Comparison of ENCODE assay signal across 25 cellular contexts in the genomic region with DNA sequence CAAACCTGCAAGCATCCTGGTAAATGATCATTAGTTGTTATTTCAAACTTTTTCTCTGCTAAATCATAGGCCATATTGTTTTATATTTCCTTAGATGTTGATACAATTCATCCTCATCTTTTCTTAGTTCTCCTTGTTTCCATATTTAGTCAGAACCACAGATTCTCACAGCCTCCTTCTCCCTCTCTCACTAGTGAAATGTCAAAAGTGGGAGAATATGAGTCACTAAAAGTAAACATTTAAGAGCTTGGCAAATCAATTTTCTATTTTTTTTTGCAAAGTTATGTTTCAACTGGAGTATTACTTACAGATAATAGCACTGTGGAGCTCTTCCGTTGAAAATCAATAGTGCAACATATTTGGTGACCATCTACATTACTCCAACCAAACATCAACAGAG.
DNase-seq lines count a peak whose midpoint lies in the region; ATAC-seq and TF ChIP-seq lines count a peak whose summit lies in the region.
"Had no signal": no experiment of that assay in that cellular context is flagged by ENCODE, and none has a peak within 500 bp of the region (broad histone marks: within the 10 kb centered on the region; RNA-seq: fewer than 3 reads in every experiment).

No MANE protein-coding gene starts in this region.

- DNase-seq in AG04450 (ENCODE audit: low read depth, low spot score), result peak; percentile 1
- DNase-seq in HT1080 (ENCODE audit: low read depth), result peak; percentile 11
- DNase-seq in chondrocyte (ENCODE audit: low spot score), result no peak
- DNase-seq in non-pigmented ciliary epithelial cell (ENCODE audit: low read depth), result peak; percentile 26
- no peak for DNase-seq in T-helper 1 cell
- no peak for DNase-seq in stimulated activated naive CD4-positive, alpha-beta T cell (lab: John Stamatoyannopoulos, UW)
- DNase-seq in natural killer cell, result no peak
- DNase-seq: activated CD4-positive, alpha-beta T cell treated with anti-CD3 and anti-CD28 coated beads, Interleukin-2, amount 50 U/mL, for 4 hours; activated naive CD4-positive, alpha-beta T cell treated with anti-CD3 and anti-CD28 coated beads, Interleukin-2, amount 50 U/mL, for 16 hours; aorta; DMS79 treated with DMSO at 0.1 percent for 48 hours; effector memory CD8-positive, alpha-beta T cell; H7; islet precursor cell; NCI-H2081; stimulated activated naive CD8-positive, alpha-beta T cell treated with anti-CD3 and anti-CD28 coated beads, Interleukin-15, amount 100 ng/mL, for 72 hours; T-helper 9 cell; transverse colon had no signal

- H3K27ac ChIP-seq in AG04450 (ENCODE audit: low read depth, low read length), result no peak overlapping the region
- H3K27ac ChIP-seq: parathyroid adenoma, right atrium auricular region, transverse colon had no signal

- no peaks in the 10 kb centered on the region for H3K27me3 ChIP-seq in AG04450 (ENCODE audit: control insufficient read depth, insufficient read depth, low read length)
- H3K27me3 ChIP-seq: right atrium auricular region, transverse colon had no signal

- H3K9me3 Mint-ChIP-seq in chondrocyte (ENCODE audit: low read depth) (no peaks in the 10 kb centered on the region), natural killer cell (peaks cover 6 to 11% of the 10 kb centered on the region in 2 donors)
- H3K9me3 Mint-ChIP-seq: activated T-helper 1 cell treated with anti-CD3 and anti-CD28 coated beads, Interleukin-12 subunit alpha, Interleukin-12 subunit beta, Interleukin-2, Interleukin-4 antibody, amounts not matched to agents 30 ng/mL and 10 ng/mL and 1 ng/mL, durations not matched to agents 14 hours and 24 hours and 36 hours; stimulated activated naive CD8-positive, alpha-beta T cell treated with anti-CD3 and anti-CD28 coated beads, Interleukin-15, amount 100 ng/mL, for 72 hours had no signal

- intact Hi-C loops in natural killer cell (cut with micrococcal nuclease), result no loop called here

- H3K4me3 ChIP-seq in AG04450 (ENCODE audit: low read depth, low read length), result no peak overlapping the region
- H3K4me3 ChIP-seq: right atrium auricular region, transverse colon had no signal

- peaks cover 1% of the 10 kb centered on the region for H3K27me3 Mint-ChIP-seq in chondrocyte (ENCODE audit: low read depth)
- H3K27me3 Mint-ChIP-seq in natural killer cell (ENCODE audit: low read depth in 2 of 2), result no peaks in the 10 kb centered on the region
- H3K27me3 Mint-ChIP-seq: effector memory CD8-positive, alpha-beta T cell; natural killer cell treated with Interleukin-12 subunit alpha and Interleukin-12 subunit beta and Interleukin-15 and Interleukin-18, amount 100 ng/mL, for 72 hours; stimulated activated naive CD8-positive, alpha-beta T cell treated with anti-CD3 and anti-CD28 coated beads, Interleukin-15, amount 100 ng/mL, for 72 hours had no signal

- no peaks in the 10 kb centered on the region for H3K36me3 Mint-ChIP-seq in chondrocyte (ENCODE audit: low read depth)
- H3K36me3 Mint-ChIP-seq in natural killer cell, result no peaks in the 10 kb centered on the region
- H3K36me3 Mint-ChIP-seq: natural killer cell treated with Interleukin-12 subunit alpha and Interleukin-12 subunit beta and Interleukin-15 and Interleukin-18, amount 100 ng/mL, for 72 hours; WTC11 had no signal

- H3K4me3 Mint-ChIP-seq in chondrocyte (ENCODE audit: unreplicated experiment), result no peak overlapping the region
- H3K4me3 Mint-ChIP-seq in natural killer cell, result no peak overlapping the region
- H3K4me3 Mint-ChIP-seq: activated T-helper 1 cell treated with anti-CD3 and anti-CD28 coated beads, Interleukin-12 subunit alpha, Interleukin-12 subunit beta, Interleukin-2, Interleukin-4 antibody, amounts not matched to agents 30 ng/mL and 10 ng/mL and 1 ng/mL, durations not matched to agents 14 hours and 24 hours and 36 hours; effector memory CD8-positive, alpha-beta T cell; natural killer cell treated with Interleukin-12 subunit alpha and Interleukin-12 subunit beta and Interleukin-15 and Interleukin-18, amount 100 ng/mL, for 72 hours; stimulated activated naive CD8-positive, alpha-beta T cell treated with anti-CD3 and anti-CD28 coated beads, Interleukin-15, amount 100 ng/mL, for 72 hours; WTC11 had no signal

- H3K4me1 Mint-ChIP-seq in chondrocyte (ENCODE audit: low read depth), result peaks cover 24% of the 10 kb centered on the region
- H3K4me1 Mint-ChIP-seq in natural killer cell, result no peaks in the 10 kb centered on the region
- H3K4me1 Mint-ChIP-seq: stimulated activated naive CD8-positive, alpha-beta T cell treated with anti-CD3 and anti-CD28 coated beads, Interleukin-15, amount 100 ng/mL, for 72 hours; WTC11 had no signal

- no peaks in the 10 kb centered on the region for H3K9me3 ChIP-seq in AG04450 (ENCODE audit: control insufficient read depth, insufficient read depth, low read length)
- H3K9me3 ChIP-seq: right atrium auricular region, transverse colon had no signal

- TF ChIP-seq CTCF in AG04450 (IDR thresholded peaks at IDR 0.05; ENCODE audit: low read depth, low read length) (no peak), chondrocyte (IDR thresholded peaks at IDR 0.05) (no peak), natural killer cell (IDR thresholded peaks at IDR 0.05) (no peak)

- POLR2A ChIA-PET in AG04450 (lab: Yijun Ruan, JAX), result no interaction called here

- H3K27ac Mint-ChIP-seq in chondrocyte (ENCODE audit: unreplicated experiment) (peak overlapping the region; percentile 1), natural killer cell (no peak overlapping the region)
- H3K27ac Mint-ChIP-seq: activated T-helper 1 cell treated with anti-CD3 and anti-CD28 coated beads, Interleukin-12 subunit alpha, Interleukin-12 subunit beta, Interleukin-2, Interleukin-4 antibody, amounts not matched to agents 30 ng/mL and 10 ng/mL and 1 ng/mL, durations not matched to agents 14 hours and 24 hours and 36 hours; effector memory CD8-positive, alpha-beta T cell; natural killer cell treated with Interleukin-12 subunit alpha and Interleukin-12 subunit beta and Interleukin-15 and Interleukin-18, amount 100 ng/mL, for 72 hours; stimulated activated naive CD8-positive, alpha-beta T cell treated with anti-CD3 and anti-CD28 coated beads, Interleukin-15, amount 100 ng/mL, for 72 hours; WTC11 had no signal

- no peak for ATAC-seq in natural killer cell
- ATAC-seq in GM18502 (IDR thresholded peaks at IDR 0.05; ENCODE audit: poor library complexity, unreplicated experiment), result no peak
- ATAC-seq: effector memory CD8-positive, alpha-beta T cell; esophagus mucosa; natural killer cell treated with Interleukin-12 subunit alpha and Interleukin-12 subunit beta and Interleukin-15 and Interleukin-18, amount 100 ng/mL, for 72 hours; stimulated activated naive CD8-positive, alpha-beta T cell treated with anti-CD3 and anti-CD28 coated beads, Interleukin-15, amount 100 ng/mL, for 72 hours; WTC11 had no signal

- CTCF ChIA-PET in AG04450 (lab: Charles Lee), result interaction anchor here (0.6 to 0.9 kb wide), 2 partner anchors 11 to 717 kb away, joined by 3 to 4 read pairs; no protein-coding TSS in a partner anchor

Comparison
In these comparisons a context has a peak if more than half of its experiments do, and no peak if none do; other contexts are left out.
1. DNase-seq: peak in AG04450 (single experiment), HT1080 (single experiment) and non-pigmented ciliary epithelial cell (single experiment); none in chondrocyte (single experiment), T-helper 1 cell (0 of 5), stimulated activated naive CD4-positive, alpha-beta T cell (0 of 6) and natural killer cell (single experiment).